In genomic region chr18:47881752-47882455, GRCh38 we compare ENCODE assay signal across 16 cellular contexts. TPM values are rescaled to one million over a fixed set of nuclear protein-coding genes. Genes with fewer than 3 reads are reported as not detected.
A peak's percentile ranks its signal among the peaks of the same experiment; 100 is the strongest.
DNase-seq lines count a peak whose midpoint lies in the region; ATAC-seq, FAIRE-seq and TF ChIP-seq lines count a peak whose summit lies in the region.
"Had no signal": no experiment of that assay in that cellular context is flagged by ENCODE, and none has a peak within 500 bp of the region (broad histone marks: within the 10 kb centered on the region; RNA-seq: fewer than 3 reads in every experiment).

No MANE protein-coding gene starts in this region.

- H3K4me1 ChIP-seq in A549 = peaks cover 79% of the 10 kb centered on the region
- no peaks in the 10 kb centered on the region; a peak in 1 of 5 replicates for H3K4me1 ChIP-seq in K562 (replicated peaks in 1 of 2; ENCODE audit: control insufficient read depth in 2 of 2, insufficient read depth in 2 of 2, low read length in 2 of 2)
- H3K4me1 ChIP-seq in BE2C = no peaks in the 10 kb centered on the region
- H3K4me1 ChIP-seq: HAP-1 had no signal

- H3K4me2 ChIP-seq in A549 (peak overlapping the region; percentile 39), K562 (ENCODE audit: insufficient read depth, low read length) (no peak overlapping the region)

- ATAC-seq in A549 (peak; percentile 39 to 54; a peak in 2 of 6 replicates), K562 (no peak)
- ATAC-seq in activated CD8-positive, alpha-beta T cell treated with anti-CD3 and anti-CD28 coated beads, Interleukin-2, amount 10 ng/mL, durations not matched to agents 7 days and 5 days = no peak
- ATAC-seq: esophagus mucosa had no signal

- no TSS peak for BruUV-seq in K562 (replicated peaks; lab: Mats Ljungman, UMichigan)

- DNase-seq in A549 (ENCODE audit: low read depth in 1 of 2, low spot score in 1 of 2) (peak in 1 of 2 experiments; percentile 64), HPDE6-E6E7 (ENCODE audit: extremely low spot score) (peak; percentile 4), K562 (ENCODE audit: extremely low read depth in 1 of 4, low spot score in 3 of 4) (no peak), islet precursor cell (peak; percentile 76), BE2C (no peak)
- no peak for DNase-seq in activated T-cell treated with anti-CD3 and anti-CD28 coated beads, Interleukin-2, amount 50 U/mL, for 24 hours
- no peak for DNase-seq in activated CD8-positive, alpha-beta T cell treated with anti-CD3 and anti-CD28 coated beads, Interleukin-2, amount 10 ng/mL, durations not matched to agents 7 days and 5 days
- DNase-seq in activated CD4-positive, CD25-positive, alpha-beta regulatory T cell treated with anti-CD3 and anti-CD28 coated beads, Interleukin-2, amount 50 U/mL, for 72 hours = no peak
- DNase-seq: activated CD4-positive, alpha-beta T cell treated with anti-CD3 and anti-CD28 coated beads, Interleukin-2, amount 10 ng/mL, durations not matched to agents 7 days and 5 days; NCI-H2171 treated with DMSO at 0.1 percent for 48 hours; stimulated activated CD4-positive, alpha-beta T cell treated with anti-CD3 and anti-CD28 coated beads, Interleukin-12 subunit alpha, Interleukin-12 subunit beta, amount 100 ng/mL, for 4 hours had no signal

- 78% methylated on average over 7 of the region's 7 CpGs for WGBS in A549 (ENCODE audit: missing lambda C conversion rate)
- 68% methylated on average over 3 of the region's 7 CpGs for WGBS in K562 (ENCODE audit: insufficient coverage, low coverage, missing lambda C conversion rate)

- POLR2A ChIA-PET in A549 (lab: Yijun Ruan, JAX) = no interaction called here
- POLR2A ChIA-PET in K562 (lab: Yijun Ruan, JAX) = no interaction called here
- POLR2A ChIA-PET in activated CD8-positive, alpha-beta T cell treated with anti-CD3 and anti-CD28 coated beads, Interleukin-2, amount 10 ng/mL, durations not matched to agents 7 days and 5 days (lab: Charles Lee) = no interaction called here

- no peak for FAIRE-seq in A549 (lab: Jason Lieb, UNC)
- FAIRE-seq in K562 (lab: Jason Lieb, UNC) = no peak
- FAIRE-seq: A204.1, GM12891 had no signal

- no peaks in the 10 kb centered on the region for H4K20me1 ChIP-seq in K562 (replicated peaks; ENCODE audit: control insufficient read depth, insufficient read depth, low read length)

- H3K27me3 ChIP-seq in K562 (ENCODE audit: control insufficient read depth in 2 of 2, insufficient read depth in 2 of 2, low read length in 2 of 2) = no peaks in the 10 kb centered on the region
- no peaks in the 10 kb centered on the region for H3K27me3 ChIP-seq in BE2C
- H3K27me3 ChIP-seq: tibial nerve had no signal

- peak overlapping the region in 1 of 2 experiments; percentile 52; a peak in 1 of 4 replicates for H3K9ac ChIP-seq in K562 (ENCODE audit: insufficient read depth in 1 of 2, low read depth in 2 of 2, low read length in 2 of 2)

- in situ Hi-C loops in K562 (cut with MboI) = no loop called here

- TF ChIP-seq POLR2A in A549 (IDR thresholded peaks at IDR 0.05; ENCODE audit: low read length) (no peak), K562 (conservative IDR thresholded peaks at IDR 0.05) (no peak)

- TF ChIP-seq EP300 in A549 (IDR thresholded peaks at IDR 0.05) (no peak; a peak in 1 of 5 replicates), K562 (IDR thresholded peaks at IDR 0.05; ENCODE audit: low read length) (no peak)

- intact Hi-C loops in K562 (cut with micrococcal nuclease) = no loop called here

- H3K27ac Mint-ChIP-seq in activated T-cell treated with anti-CD3 and anti-CD28 coated beads, Interleukin-2, amount 50 U/mL, for 24 hours = no peak overlapping the region
- no peak overlapping the region for H3K27ac Mint-ChIP-seq in activated CD8-positive, alpha-beta T cell treated with anti-CD3 and anti-CD28 coated beads, Interleukin-2, amount 10 ng/mL, durations not matched to agents 7 days and 5 days
- H3K27ac Mint-ChIP-seq: activated CD4-positive, alpha-beta T cell treated with anti-CD3 and anti-CD28 coated beads, Interleukin-2, amount 10 ng/mL, durations not matched to agents 7 days and 5 days had no signal

- no peaks in the 10 kb centered on the region for H3K9me1 ChIP-seq in K562 (ENCODE audit: control insufficient read depth, insufficient read depth, low read length)

- H3K27ac ChIP-seq in A549 (peak overlapping the region; percentile 61 to 80), K562 (ENCODE audit: extremely low read depth, low read depth, low read length) (no peak overlapping the region)
- H3K27ac ChIP-seq: tibial nerve had no signal

- CTCF ChIA-PET in A549 (lab: Yijun Ruan, JAX) = interaction anchor here (0.6 kb wide), 1 partner anchor 428 kb away, joined by 3 read pairs; no protein-coding TSS in a partner anchor
- CTCF ChIA-PET in K562 (lab: Yijun Ruan, JAX; ENCODE audit: low intra/inter-chr PET ratio) = no interaction called here
- CTCF ChIA-PET in activated CD8-positive, alpha-beta T cell treated with anti-CD3 and anti-CD28 coated beads, Interleukin-2, amount 10 ng/mL, durations not matched to agents 7 days and 5 days (lab: Charles Lee) = interaction anchor here (1.2 kb wide), 1 partner anchor 11 kb away, joined by 5 read pairs; no protein-coding TSS in a partner anchor

- H3K27me3 Mint-ChIP-seq in activated T-cell treated with anti-CD3 and anti-CD28 coated beads, Interleukin-2, amount 50 U/mL, for 24 hours = no peaks in the 10 kb centered on the region
- no peaks in the 10 kb centered on the region for H3K27me3 Mint-ChIP-seq in activated CD8-positive, alpha-beta T cell treated with anti-CD3 and anti-CD28 coated beads, Interleukin-2, amount 10 ng/mL, durations not matched to agents 7 days and 5 days (ENCODE audit: low read depth)
- H3K27me3 Mint-ChIP-seq: activated CD4-positive, alpha-beta T cell treated with anti-CD3 and anti-CD28 coated beads, Interleukin-2, amount 10 ng/mL, durations not matched to agents 7 days and 5 days had no signal

- H2AFZ ChIP-seq in K562 (ENCODE audit: low read depth, low read length) = no peak overlapping the region

- H3K4me1 Mint-ChIP-seq in activated T-cell treated with anti-CD3 and anti-CD28 coated beads, Interleukin-2, amount 50 U/mL, for 24 hours (ENCODE audit: low read depth) = peaks cover 51% of the 10 kb centered on the region
- H3K4me1 Mint-ChIP-seq in activated CD8-positive, alpha-beta T cell treated with anti-CD3 and anti-CD28 coated beads, Interleukin-2, amount 10 ng/mL, durations not matched to agents 7 days and 5 days (ENCODE audit: low read depth) = peaks cover 11% of the 10 kb centered on the region

- no peak for TF ChIP-seq CTCF in A549 (IDR thresholded peaks at IDR 0.05)
- no peak for TF ChIP-seq CTCF in K562 (IDR thresholded peaks at IDR 0.05 in 2 of 3, conservative IDR thresholded peaks at IDR 0.05 in 1 of 3; ENCODE audit: insufficient read depth in 2 of 3, low read depth in 1 of 3, low read length in 3 of 3)
- no peak for TF ChIP-seq CTCF in BE2C (IDR thresholded peaks at IDR 0.05; ENCODE audit: low read depth, low read length)

- H3K9me3 Mint-ChIP-seq in activated T-cell treated with anti-CD3 and anti-CD28 coated beads, Interleukin-2, amount 50 U/mL, for 24 hours = peaks cover 6% of the 10 kb centered on the region
- H3K9me3 Mint-ChIP-seq in activated CD8-positive, alpha-beta T cell treated with anti-CD3 and anti-CD28 coated beads, Interleukin-2, amount 10 ng/mL, durations not matched to agents 7 days and 5 days (ENCODE audit: insufficient read depth) = no peaks in the 10 kb centered on the region

- no peak overlapping the region for H3K4me3 Mint-ChIP-seq in activated T-cell treated with anti-CD3 and anti-CD28 coated beads, Interleukin-2, amount 50 U/mL, for 24 hours
- H3K4me3 Mint-ChIP-seq in activated CD8-positive, alpha-beta T cell treated with anti-CD3 and anti-CD28 coated beads, Interleukin-2, amount 10 ng/mL, durations not matched to agents 7 days and 5 days = no peak overlapping the region
- H3K4me3 Mint-ChIP-seq: activated CD4-positive, alpha-beta T cell treated with anti-CD3 and anti-CD28 coated beads, Interleukin-2, amount 10 ng/mL, durations not matched to agents 7 days and 5 days had no signal

- TF ChIP-seq RAD21 in A549 (conservative IDR thresholded peaks at IDR 0.05 in 1 of 2, IDR thresholded peaks at IDR 0.05 in 1 of 2) (no peak), K562 (CRISPR knock-in tag; conservative IDR thresholded peaks at IDR 0.05 in 1 of 2, IDR thresholded peaks at IDR 0.05 in 1 of 2) (no peak)

- H3K4me3 ChIP-seq in A549 = no peak overlapping the region
- H3K4me3 ChIP-seq in K562 = no peak overlapping the region
- no peak overlapping the region for H3K4me3 ChIP-seq in BE2C (ENCODE audit: low read depth, low read length)
- H3K4me3 ChIP-seq: HAP-1, tibial nerve had no signal

- peaks cover 3% of the 10 kb centered on the region; the same call in 2 of the 3 replicates for H3K79me2 ChIP-seq in K562 (ENCODE audit: control insufficient read depth, insufficient read depth, low read length)

- H3K9me3 ChIP-seq in A549 = no peaks in the 10 kb centered on the region
- no peaks in the 10 kb centered on the region for H3K9me3 ChIP-seq in K562 (replicated peaks; ENCODE audit: control insufficient read depth, insufficient read depth, low read depth, low read length)
- no peaks in the 10 kb centered on the region for H3K9me3 ChIP-seq in BE2C
- H3K9me3 ChIP-seq: HAP-1, tibial nerve had no signal

- H3K36me3 ChIP-seq in K562 (ENCODE audit: control insufficient read depth, insufficient read depth, low read length) (peaks cover 27% of the 10 kb centered on the region), BE2C (no peaks in the 10 kb centered on the region)

- H3K36me3 Mint-ChIP-seq in activated T-cell treated with anti-CD3 and anti-CD28 coated beads, Interleukin-2, amount 50 U/mL, for 24 hours (ENCODE audit: low read depth) = peaks cover 83% of the 10 kb centered on the region
- peaks cover 46% of the 10 kb centered on the region for H3K36me3 Mint-ChIP-seq in activated CD8-positive, alpha-beta T cell treated with anti-CD3 and anti-CD28 coated beads, Interleukin-2, amount 10 ng/mL, durations not matched to agents 7 days and 5 days (ENCODE audit: low read depth)

RNA-seq across cellular contexts. Expression of gene SMAD2, which starts 48.6 kb away (rescaled TPM):
- 217 and 229 TPM in 2 replicates for polyA plus RNA-seq in A549 (2011; rRNA removed)
- polyA plus RNA-seq in A549 (2012; cell fraction: cytosol; rRNA removed) = 42.4 TPM in 2 replicates
- 17.1 and 25.1 TPM in 2 replicates for polyA plus RNA-seq in A549 (2012; cell fraction: nucleus; rRNA removed)
- 121 to 133 TPM (median 131 TPM) in 3 replicates for polyA plus RNA-seq in A549 (2017; fragmentation: RNase III; extraction: RNeasy Plus Mini Kit Qiagen cat#74134 plus additional on column Dnase treatment)
- polyA minus RNA-seq in A549 (2011; rRNA and poly(A)+ RNA removed) = 204 and 226 TPM in 2 replicates
- total RNA-seq in K562 (2011; cell fraction: chromatin; rRNA removed; ENCODE audit: low replicate concordance) = 38.9 and 78.1 TPM in 2 replicates
- 12.2 and 14.9 TPM in 2 replicates for total RNA-seq in K562 (2011; cell fraction: nucleolus; rRNA removed)
- 20.8 and 37.4 TPM in 2 replicates for total RNA-seq in K562 (2011; cell fraction: nucleoplasm; rRNA removed)
- 23.7 and 24.8 TPM in 2 replicates for total RNA-seq in K562 (2014; rRNA removed)
- 49.4 and 52.6 TPM in 2 replicates for total RNA-seq in K562 (2014; rRNA removed; fragmentation: Illumina TruSeq; extraction: Trizol)
- total RNA-seq in K562 (2015; rRNA removed; fragmentation: Illumina TruSeq; extraction: Trizol) = 43.7 and 45.1 TPM in 2 replicates
- total RNA-seq in K562 (2021) = 45.1 and 49.6 TPM in 2 replicates
- 41.4 and 47.7 TPM in 2 replicates for polyA plus RNA-seq in K562 (2011; rRNA removed)
- polyA plus RNA-seq in K562 (2011; cell fraction: cytosol; rRNA removed) = 16.2 and 29.4 TPM in 2 replicates
- polyA plus RNA-seq in K562 (2011; cell fraction: nucleus; rRNA removed) = 33.2 and 68.9 TPM in 2 replicates
- polyA plus RNA-seq in K562 (2012) = 26.5 and 30.2 TPM in 2 replicates
- 31.7 and 33.7 TPM in 2 replicates for polyA plus RNA-seq in K562 (2014; fragmentation: Illumina TruSeq; extraction: Trizol)
- polyA plus RNA-seq in K562 (2014; fragmentation: Nextera tagmentation; extraction: Ambion mirVana) = 10 to 100 TPM in 1 of 2 experiments, 1 to 10 TPM in 1; 9.2 to 16.7 TPM
- 19.3 and 22.3 TPM in 2 replicates for polyA plus RNA-seq in K562 (2014; rRNA removed)
- polyA minus RNA-seq in K562 (2011; rRNA and poly(A)+ RNA removed) = 119 and 154 TPM in 2 replicates
- polyA minus RNA-seq in K562 (2011; cell fraction: cytosol; rRNA and poly(A)+ RNA removed) = 34.2 and 39.7 TPM in 2 replicates
- polyA minus RNA-seq in K562 (2011; cell fraction: nucleus; rRNA and poly(A)+ RNA removed) = 16.4 and 43.1 TPM in 2 replicates
- 33.8 TPM for polyA plus RNA-seq in BE2C (2012; ENCODE audit: insufficient read depth, insufficient read length, low read depth)
- 100 to 1,000 TPM; 136 to 140 TPM for total RNA-seq in activated CD8-positive, alpha-beta T cell treated with anti-CD3 and anti-CD28 coated beads, Interleukin-2, amount 10 ng/mL, durations not matched to agents 7 days and 5 days

Comparison
In these comparisons a context has a peak if more than half of its experiments do, and no peak if none do; other contexts are left out.
1. ATAC-seq: peak in A549 (2 of 2); none in K562 (single experiment) and activated CD8-positive, alpha-beta T cell treated with anti-CD3 and anti-CD28 coated beads, Interleukin-2, amount 10 ng/mL, durations not matched to agents 7 days and 5 days (single experiment).
2. DNase-seq: peak in HPDE6-E6E7 (single experiment) and islet precursor cell (single experiment); none in K562 (0 of 4), BE2C (single experiment), activated T-cell treated with anti-CD3 and anti-CD28 coated beads, Interleukin-2, amount 50 U/mL, for 24 hours (single experiment), activated CD8-positive, alpha-beta T cell treated with anti-CD3 and anti-CD28 coated beads, Interleukin-2, amount 10 ng/mL, durations not matched to agents 7 days and 5 days (single experiment) and activated CD4-positive, CD25-positive, alpha-beta regulatory T cell treated with anti-CD3 and anti-CD28 coated beads, Interleukin-2, amount 50 U/mL, for 72 hours (single experiment).